ENCODE assay signal across 12 cellular contexts in the genomic region with DNA sequence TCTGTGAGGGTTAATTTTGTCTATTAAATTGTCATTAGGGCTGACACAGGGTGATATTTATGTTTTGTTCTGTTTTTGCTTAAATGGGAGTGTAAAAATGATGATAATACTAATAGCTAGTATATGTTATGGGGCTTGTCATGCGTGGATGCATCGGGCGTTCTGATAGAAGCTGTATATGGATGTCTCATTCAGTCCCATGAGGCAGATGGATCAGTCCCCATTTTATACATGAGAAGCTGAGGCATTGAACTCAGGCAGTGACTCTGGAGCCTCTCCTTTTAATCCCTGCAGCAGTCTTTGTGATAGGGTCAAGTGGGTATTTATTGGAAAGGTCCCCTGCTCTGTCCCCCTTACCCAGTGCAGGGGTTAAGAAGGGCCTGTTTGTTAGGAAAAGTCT. TPM values are rescaled to one million over a fixed set of nuclear protein-coding genes. Genes with fewer than 3 reads are reported as not detected.
DNase-seq lines count a peak whose midpoint lies in the region; ATAC-seq and TF ChIP-seq lines count a peak whose summit lies in the region.
"Had no signal": no experiment of that assay in that cellular context is flagged by ENCODE, and none has a peak within 500 bp of the region (broad histone marks: within the 10 kb centered on the region; RNA-seq: fewer than 3 reads in every experiment).

No MANE protein-coding gene starts in this region.

- no peak for TF ChIP-seq POLR2A in esophagus squamous epithelium (IDR thresholded peaks at IDR 0.05)

- no peak for DNase-seq in CD4-positive, CD25-positive, alpha-beta regulatory T cell
- DNase-seq in NCI-H526 treated with DMSO at 0.1 percent for 48 hours (lab: John Stamatoyannopoulos, UW), result peak; percentile 6
- DNase-seq in esophagus squamous epithelium (lab: John Stamatoyannopoulos, UW), result no peak
- DNase-seq in osteocyte (ENCODE audit: extremely low spot score, unreplicated experiment), result no peak
- DNase-seq in DMS79 treated with DMSO at 0.1 percent for 48 hours (lab: John Stamatoyannopoulos, UW), result no peak
- DNase-seq in sciatic nerve (ENCODE audit: low spot score), result no peak
- DNase-seq: activated CD4-positive, alpha-beta T cell treated with anti-CD3 and anti-CD28 coated beads for 48 hours; hippocampal formation; stimulated activated CD4-positive, alpha-beta T cell treated with anti-CD3 and anti-CD28 coated beads, Interleukin-4, amount 100 ng/mL, for 1 hour had no signal

- H3K36me3 Mint-ChIP-seq in CD4-positive, CD25-positive, alpha-beta regulatory T cell, result peaks cover 23% of the 10 kb centered on the region
- H3K36me3 Mint-ChIP-seq in osteocyte (ENCODE audit: unreplicated experiment), result peaks cover 5% of the 10 kb centered on the region

- no peaks in the 10 kb centered on the region for H3K9me3 ChIP-seq in CD4-positive, CD25-positive, alpha-beta regulatory T cell (ENCODE audit: control insufficient read depth in 2 of 2, low read length in 2 of 2)
- no peaks in the 10 kb centered on the region for H3K9me3 ChIP-seq in esophagus squamous epithelium

- ATAC-seq in CD4-positive, CD25-positive, alpha-beta regulatory T cell (ENCODE audit: low read depth in 2 of 2), result no peak
- ATAC-seq in HG03135 (IDR thresholded peaks at IDR 0.05; ENCODE audit: unreplicated experiment) (no peak), sciatic nerve (no peak), HG03520 (IDR thresholded peaks at IDR 0.05; ENCODE audit: unreplicated experiment) (no peak)
- ATAC-seq: stimulated activated memory B cell treated with anti-CD40 and anti-IgM and Interleukin-4, amounts not matched to agents 10 μg/mL and 1 μg/mL and 100 μg/mL, for 72 hours had no signal

- no peak for TF ChIP-seq CTCF in esophagus squamous epithelium (IDR thresholded peaks at IDR 0.05)
- TF ChIP-seq CTCF in osteocyte (IDR thresholded peaks at IDR 0.05), result no peak

- H3K4me3 Mint-ChIP-seq in CD4-positive, CD25-positive, alpha-beta regulatory T cell, result peak overlapping the region in 1 of 4 donors; percentile 6
- H3K4me3 Mint-ChIP-seq in osteocyte (ENCODE audit: unreplicated experiment), result no peak overlapping the region
- H3K4me3 Mint-ChIP-seq: stimulated activated memory B cell treated with anti-CD40 and anti-IgM and Interleukin-4, amounts not matched to agents 10 μg/mL and 1 μg/mL and 100 μg/mL, for 72 hours had no signal

- no peak overlapping the region for H3K4me3 ChIP-seq in CD4-positive, CD25-positive, alpha-beta regulatory T cell (ENCODE audit: low read depth, low read length)
- H3K4me3 ChIP-seq in esophagus squamous epithelium, result no peak overlapping the region

- no peaks in the 10 kb centered on the region for H3K27me3 Mint-ChIP-seq in CD4-positive, CD25-positive, alpha-beta regulatory T cell
- H3K27me3 Mint-ChIP-seq in osteocyte (ENCODE audit: unreplicated experiment), result no peaks in the 10 kb centered on the region
- H3K27me3 Mint-ChIP-seq: stimulated activated memory B cell treated with anti-CD40 and anti-IgM and Interleukin-4, amounts not matched to agents 10 μg/mL and 1 μg/mL and 100 μg/mL, for 72 hours had no signal

- peaks cover 30 to 77% (median 56%) of the 10 kb centered on the region in 4 donors for H3K4me1 Mint-ChIP-seq in CD4-positive, CD25-positive, alpha-beta regulatory T cell
- H3K4me1 Mint-ChIP-seq in osteocyte (ENCODE audit: unreplicated experiment), result peaks cover 76% of the 10 kb centered on the region

- intact Hi-C loops in esophagus squamous epithelium (cut with DNase I) (no loop called here), sciatic nerve (cut with DNase I) (no loop called here)

- H3K27ac Mint-ChIP-seq in CD4-positive, CD25-positive, alpha-beta regulatory T cell, result peak overlapping the region; percentile 73 to 82 (median 76)
- H3K27ac Mint-ChIP-seq in osteocyte (ENCODE audit: unreplicated experiment), result peak overlapping the region; percentile 48
- H3K27ac Mint-ChIP-seq: stimulated activated memory B cell treated with anti-CD40 and anti-IgM and Interleukin-4, amounts not matched to agents 10 μg/mL and 1 μg/mL and 100 μg/mL, for 72 hours had no signal

- peaks cover 0 to 3% (median 0%) of the 10 kb centered on the region in 7 donors for H3K9me3 Mint-ChIP-seq in CD4-positive, CD25-positive, alpha-beta regulatory T cell
- H3K9me3 Mint-ChIP-seq in osteocyte (ENCODE audit: unreplicated experiment), result no peaks in the 10 kb centered on the region
- H3K9me3 Mint-ChIP-seq: stimulated activated memory B cell treated with anti-CD40 and anti-IgM and Interleukin-4, amounts not matched to agents 10 μg/mL and 1 μg/mL and 100 μg/mL, for 72 hours had no signal

- H3K27me3 ChIP-seq in CD4-positive, CD25-positive, alpha-beta regulatory T cell (ENCODE audit: control insufficient read depth, insufficient read depth, low read length), result no peaks in the 10 kb centered on the region
- H3K27me3 ChIP-seq in esophagus squamous epithelium, result no peaks in the 10 kb centered on the region

- peak overlapping the region; percentile 87 for H3K27ac ChIP-seq in CD4-positive, CD25-positive, alpha-beta regulatory T cell (ENCODE audit: insufficient read depth, low read length, poor library complexity, severe bottlenecking)
- peak overlapping the region; percentile 6 to 88 (median 84) for H3K27ac ChIP-seq in esophagus squamous epithelium

- peaks cover 26% of the 10 kb centered on the region for H3K36me3 ChIP-seq in CD4-positive, CD25-positive, alpha-beta regulatory T cell (ENCODE audit: control insufficient read depth, insufficient read depth, low read length)
- peaks cover 0 to 63% (median 0%) of the 10 kb centered on the region in 3 donors for H3K36me3 ChIP-seq in esophagus squamous epithelium

- peaks cover 58% of the 10 kb centered on the region for H3K4me1 ChIP-seq in CD4-positive, CD25-positive, alpha-beta regulatory T cell (ENCODE audit: control insufficient read depth, insufficient read depth, low read length, poor library complexity, severe bottlenecking)
- peaks cover 30 to 89% (median 63%) of the 10 kb centered on the region in 3 donors for H3K4me1 ChIP-seq in esophagus squamous epithelium

- 62 to 89% methylated on average over 3 of the region's 3 CpGs for WGBS in esophagus squamous epithelium, 2 donors

RNA-seq across cellular contexts. Expression of a gene that starts 46.1 kb away (rescaled TPM):
- total RNA-seq in CD4-positive, CD25-positive, alpha-beta regulatory T cell, result 84.7 TPM
- polyA plus RNA-seq in CD4-positive, CD25-positive, alpha-beta regulatory T cell, result 10 to 100 TPM; 33.4 to 47.9 (median 38.3) TPM
- 10 to 100 TPM; 24.8 to 44.0 (median 34.8) TPM for total RNA-seq in esophagus squamous epithelium
- 49.3 and 49.5 TPM in 2 replicates for total RNA-seq in osteocyte
- total RNA-seq in sciatic nerve, result 30.2 TPM
